Comparison of ENCODE assay signal across 1 cellular context in genomic region chr20:59006167-59006863, GRCh38.
TF ChIP-seq lines count a peak whose summit lies in the region.

No MANE protein-coding gene starts in this region.

TF ChIP-seq in HepG2, 621 proteins besides CTCF, POLR2A, EP300 and RAD21 (continued from another document and continues in another):
- TF ChIP-seq PBX3 (CRISPR knock-in tag; IDR thresholded peaks at IDR 0.05; ENCODE audit: borderline replicate concordance) (no peak), ZNF414 (CRISPR knock-in tag; IDR thresholded peaks at IDR 0.05) (peak; percentile 61; the same call in 1 of the 2 replicates), NR2F6 (IDR thresholded peaks at IDR 0.05) (0 out of 2 replicates have a peak, but pooled peaks have one; percentile 63), NR2F6 (CRISPR knock-in tag; IDR thresholded peaks at IDR 0.05) (peak; percentile 82), ZNF230 (CRISPR knock-in tag; IDR thresholded peaks at IDR 0.05) (0 out of 2 replicates have a peak, but pooled peaks have one; percentile 48), ZNF556 (CRISPR knock-in tag; IDR thresholded peaks at IDR 0.05; ENCODE audit: borderline replicate concordance) (0 out of 2 replicates have a peak, but pooled peaks have one; percentile 12), HDAC2 (CRISPR knock-in tag; IDR thresholded peaks at IDR 0.05) (peak; percentile 65; the same call in 1 of the 2 replicates), HDAC1 (CRISPR knock-in tag; IDR thresholded peaks at IDR 0.05) (0 out of 2 replicates have a peak, but pooled peaks have one; percentile 31), ZMYM3 (CRISPR knock-in tag; IDR thresholded peaks at IDR 0.05) (0 out of 2 replicates have a peak, but pooled peaks have one; percentile 40), FOXA1 (IDR thresholded peaks at IDR 0.05) (no peak), FOXA1 (CRISPR knock-in tag; IDR thresholded peaks at IDR 0.05) (no peak), ZBTB7B (CRISPR knock-in tag; IDR thresholded peaks at IDR 0.05) (peak; percentile 73; the same call in 1 of the 2 replicates), NR2F1 (CRISPR knock-in tag; IDR thresholded peaks at IDR 0.05) (peak in 1 of 2 experiments; percentile 38; a peak in 1 of 4 replicates), ZNF354B (CRISPR knock-in tag; IDR thresholded peaks at IDR 0.05) (0 out of 2 replicates have a peak, but pooled peaks have one; percentile 32), ZBTB49 (CRISPR knock-in tag; IDR thresholded peaks at IDR 0.05; ENCODE audit: borderline replicate concordance) (no peak), MIXL1 (CRISPR knock-in tag; IDR thresholded peaks at IDR 0.05) (0 out of 2 replicates have a peak, but pooled peaks have one; percentile 19), NCOA2 (CRISPR knock-in tag; IDR thresholded peaks at IDR 0.05) (peak; percentile 8; the same call in 1 of the 2 replicates), ZNF737 (CRISPR knock-in tag; IDR thresholded peaks at IDR 0.05; ENCODE audit: borderline replicate concordance) (0 out of 2 replicates have a peak, but pooled peaks have one; percentile 37), MEIS2 (CRISPR knock-in tag; IDR thresholded peaks at IDR 0.05) (0 out of 2 replicates have a peak, but pooled peaks have one; percentile 35), ZNF362 (CRISPR knock-in tag; IDR thresholded peaks at IDR 0.05; ENCODE audit: borderline replicate concordance) (0 out of 2 replicates have a peak, but pooled peaks have one; percentile 4), THRA (CRISPR knock-in tag; IDR thresholded peaks at IDR 0.05; ENCODE audit: borderline replicate concordance) (peak; percentile 84; the same call in 1 of the 2 replicates), SAFB2 (CRISPR knock-in tag; IDR thresholded peaks at IDR 0.05; ENCODE audit: borderline replicate concordance, low read depth) (0 out of 2 replicates have a peak, but pooled peaks have one; percentile 59), E2F2 (CRISPR knock-in tag; IDR thresholded peaks at IDR 0.05; ENCODE audit: borderline replicate concordance) (0 out of 2 replicates have a peak, but pooled peaks have one; percentile 10), SRF (IDR thresholded peaks at IDR 0.05; ENCODE audit: low read depth, low read length) (no peak), ZBTB39 (CRISPR knock-in tag; IDR thresholded peaks at IDR 0.05) (0 out of 2 replicates have a peak, but pooled peaks have one; percentile 49), HCFC1 (IDR thresholded peaks at IDR 0.05; ENCODE audit: low read depth, low read length) (no peak), PATZ1 (CRISPR knock-in tag; IDR thresholded peaks at IDR 0.05) (0 out of 2 replicates have a peak, but pooled peaks have one; percentile 21), ZNF687 (CRISPR knock-in tag; IDR thresholded peaks at IDR 0.05) (peak; percentile 88), DRAP1 (CRISPR knock-in tag; IDR thresholded peaks at IDR 0.05) (no peak; the same call in 1 of the 2 replicates), ZNF557 (CRISPR knock-in tag; IDR thresholded peaks at IDR 0.05) (0 out of 2 replicates have a peak, but pooled peaks have one; percentile 18), TFDP1 (CRISPR knock-in tag; IDR thresholded peaks at IDR 0.05; ENCODE audit: borderline replicate concordance) (0 out of 2 replicates have a peak, but pooled peaks have one; percentile 19), NRL (CRISPR knock-in tag; IDR thresholded peaks at IDR 0.05; ENCODE audit: borderline replicate concordance) (peak; percentile 60; the same call in 1 of the 2 replicates), GATAD2A (CRISPR knock-in tag; IDR thresholded peaks at IDR 0.05) (0 out of 2 replicates have a peak, but pooled peaks have one; percentile 12), ZBTB33 (CRISPR knock-in tag; IDR thresholded peaks at IDR 0.05) (peak; percentile 86)
